In the genomic region with DNA sequence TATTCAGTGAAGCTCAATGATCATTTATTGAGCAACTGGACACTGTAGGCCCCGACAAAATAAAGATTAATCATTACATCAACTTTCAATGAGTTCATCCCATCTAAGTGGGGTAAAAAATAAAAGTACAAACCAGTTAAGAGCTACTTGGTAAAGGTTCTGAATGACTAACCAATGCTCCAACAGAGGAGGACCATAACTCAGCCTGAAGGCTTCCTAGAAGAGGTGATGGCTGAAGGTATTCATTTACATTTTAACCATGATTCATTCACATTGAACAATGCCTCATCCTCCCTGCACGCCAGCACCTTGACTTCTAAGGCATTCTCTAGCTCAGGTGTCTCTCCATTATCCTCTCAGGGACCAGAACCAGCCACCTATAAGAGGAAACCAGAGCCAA, we compare ENCODE assay signal across 1 cellular context.
TF ChIP-seq lines count a peak whose summit lies in the region.

No MANE protein-coding gene starts in this region.

TF ChIP-seq in GM23338, 12 proteins besides CTCF, POLR2A, EP300 and RAD21 (continued from another document):
- TF ChIP-seq, protein P1, sequence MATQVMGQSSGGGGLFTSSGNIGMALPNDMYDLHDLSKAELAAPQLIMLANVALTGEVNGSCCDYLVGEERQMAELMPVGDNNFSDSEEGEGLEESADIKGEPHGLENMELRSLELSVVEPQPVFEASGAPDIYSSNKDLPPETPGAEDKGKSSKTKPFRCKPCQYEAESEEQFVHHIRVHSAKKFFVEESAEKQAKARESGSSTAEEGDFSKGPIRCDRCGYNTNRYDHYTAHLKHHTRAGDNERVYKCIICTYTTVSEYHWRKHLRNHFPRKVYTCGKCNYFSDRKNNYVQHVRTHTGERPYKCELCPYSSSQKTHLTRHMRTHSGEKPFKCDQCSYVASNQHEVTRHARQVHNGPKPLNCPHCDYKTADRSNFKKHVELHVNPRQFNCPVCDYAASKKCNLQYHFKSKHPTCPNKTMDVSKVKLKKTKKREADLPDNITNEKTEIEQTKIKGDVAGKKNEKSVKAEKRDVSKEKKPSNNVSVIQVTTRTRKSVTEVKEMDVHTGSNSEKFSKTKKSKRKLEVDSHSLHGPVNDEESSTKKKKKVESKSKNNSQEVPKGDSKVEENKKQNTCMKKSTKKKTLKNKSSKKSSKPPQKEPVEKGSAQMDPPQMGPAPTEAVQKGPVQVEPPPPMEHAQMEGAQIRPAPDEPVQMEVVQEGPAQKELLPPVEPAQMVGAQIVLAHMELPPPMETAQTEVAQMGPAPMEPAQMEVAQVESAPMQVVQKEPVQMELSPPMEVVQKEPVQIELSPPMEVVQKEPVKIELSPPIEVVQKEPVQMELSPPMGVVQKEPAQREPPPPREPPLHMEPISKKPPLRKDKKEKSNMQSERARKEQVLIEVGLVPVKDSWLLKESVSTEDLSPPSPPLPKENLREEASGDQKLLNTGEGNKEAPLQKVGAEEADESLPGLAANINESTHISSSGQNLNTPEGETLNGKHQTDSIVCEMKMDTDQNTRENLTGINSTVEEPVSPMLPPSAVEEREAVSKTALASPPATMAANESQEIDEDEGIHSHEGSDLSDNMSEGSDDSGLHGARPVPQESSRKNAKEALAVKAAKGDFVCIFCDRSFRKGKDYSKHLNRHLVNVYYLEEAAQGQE (IDR thresholded peaks at IDR 0.05; ENCODE audit: unreplicated experiment) = no peak
- TF ChIP-seq CREB1 (CRISPR knock-in tag; IDR thresholded peaks at IDR 0.05; ENCODE audit: low read depth) (no peak), EZH2 (IDR thresholded peaks at IDR 0.05; ENCODE audit: low read depth, unreplicated experiment) (no peak), STAT1 (IDR thresholded peaks at IDR 0.05; ENCODE audit: unreplicated experiment) (no peak), ZNF114 (CRISPR knock-in tag; IDR thresholded peaks at IDR 0.05) (no peak)
